ENCODE assay signal across 24 cellular contexts in genomic region chr20:39312107-39312506, GRCh38.
DNase-seq lines count a peak whose midpoint lies in the region; ATAC-seq and TF ChIP-seq lines count a peak whose summit lies in the region.
"Had no signal": no experiment of that assay in that cellular context is flagged by ENCODE, and none has a peak within 500 bp of the region (broad histone marks: within the 10 kb centered on the region; RNA-seq: fewer than 3 reads in every experiment).

No MANE protein-coding gene starts in this region.

- H3K9me3 ChIP-seq in SK-N-SH, result no peaks in the 10 kb centered on the region
- H3K9me3 ChIP-seq: BE2C had no signal

- no peak for TF ChIP-seq EP300 in SK-N-SH (IDR thresholded peaks at IDR 0.05; ENCODE audit: borderline replicate concordance in 1 of 2, low read depth in 1 of 2, low read length in 1 of 2)

- DNase-seq in SK-N-SH, result no peak
- DNase-seq in inferior parietal cortex (ENCODE audit: extremely low spot score), result peak; percentile 38
- DNase-seq in posterior cingulate gyrus, result peak in 6 of 10 donors; percentile 14 to 90 (median 25)
- no peak for DNase-seq in NCI-H82 treated with DMSO at 0.1 percent for 48 hours (lab: John Stamatoyannopoulos, UW; ENCODE audit: unreplicated experiment)
- no peak for DNase-seq in CD1c-positive myeloid dendritic cell (ENCODE audit: extremely low spot score)
- no peak for DNase-seq in NCI-H1092 (lab: John Stamatoyannopoulos, UW)
- DNase-seq: BE2C; DMS153; DND-41; HCEC 1CT; Karpas-422; NCI-H1092 treated with DMSO at 0.1 percent for 48 hours; NCI-H1436; NCI-H187; NCI-H2171 treated with DMSO at 0.1 percent for 48 hours; NCI-H524; NCI-H774; NK-92 treated with Interleukin-12 subunit alpha and Interleukin-12 subunit beta, amount 100 ng/mL, for 24 hours; PC-3; SJCRH30 had no signal

- no peak for TF ChIP-seq RAD21 in SK-N-SH (IDR thresholded peaks at IDR 0.05; ENCODE audit: low read length)

- H3K4me1 ChIP-seq in SK-N-SH (ENCODE audit: control insufficient read depth in 1 of 2, insufficient read depth in 2 of 2, low read depth in 1 of 2, low read length in 1 of 2), result no peaks in the 10 kb centered on the region; a peak in 1 of 4 replicates
- H3K4me1 ChIP-seq: BE2C, SJCRH30 had no signal

- no peak overlapping the region for H3K9ac ChIP-seq in SK-N-SH

- H3K9me2 ChIP-seq in SK-N-SH, result no peaks in the 10 kb centered on the region

- H3K4me2 ChIP-seq in SK-N-SH, result no peak overlapping the region

- WGBS in SK-N-SH (ENCODE audit: low lambda C conversion rate), result 0% methylated on average over 1 of the region's 1 CpG

- POLR2A ChIA-PET in SK-N-SH (lab: Yijun Ruan, JAX), result no interaction called here

- H3K79me2 ChIP-seq in SK-N-SH (ENCODE audit: insufficient read depth), result no peaks in the 10 kb centered on the region

- H3K27ac ChIP-seq in SK-N-SH (ENCODE audit: low read depth in 2 of 2, low read length in 1 of 2), result no peak overlapping the region
- H3K27ac ChIP-seq: 22Rv1, SJCRH30 had no signal

- no peaks in the 10 kb centered on the region for H4K20me1 ChIP-seq in SK-N-SH (ENCODE audit: insufficient read depth)

- H3K27me3 ChIP-seq in SK-N-SH (ENCODE audit: insufficient read depth), result no peaks in the 10 kb centered on the region

- CTCF ChIA-PET in SK-N-SH (lab: Yijun Ruan, JAX), result interaction anchor here (0.7 kb wide), 1 partner anchor 73 kb away, joined by 3 read pairs; no protein-coding TSS in a partner anchor

- TF ChIP-seq CTCF in SK-N-SH (IDR thresholded peaks at IDR 0.05), result no peak

- ATAC-seq in SK-N-SH treated with all-trans-retinoic acid at 6 μM for 48 hours, result no peak
- ATAC-seq in HG03521 (IDR thresholded peaks at IDR 0.05; ENCODE audit: unreplicated experiment), result no peak
- ATAC-seq: PC-3, Right ventricle myocardium inferior had no signal

- H3F3A ChIP-seq in SK-N-SH (replicated peaks; ENCODE audit: insufficient read depth), result no peaks in the 10 kb centered on the region

- H3K36me3 ChIP-seq in SK-N-SH (replicated peaks in 1 of 2; ENCODE audit: control insufficient read depth in 1 of 2, insufficient read depth in 2 of 2, low read length in 1 of 2), result no peaks in the 10 kb centered on the region
- H3K36me3 ChIP-seq: BE2C, SJCRH30 had no signal

- intact Hi-C loops in posterior cingulate gyrus (cut with DNase I), result no loop called here

- H3K4me3 ChIP-seq in SK-N-SH (ENCODE audit: low read depth in 2 of 2, low read length in 1 of 2), result no peak overlapping the region
- H3K4me3 ChIP-seq: SJCRH30 had no signal

- H2AFZ ChIP-seq in SK-N-SH (ENCODE audit: low read depth), result no peak overlapping the region

TF ChIP-seq in SK-N-SH, 30 proteins besides CTCF, POLR2A, EP300 and RAD21:
- TF ChIP-seq REST (IDR thresholded peaks at IDR 0.05; ENCODE audit: low read depth, low read length) (no peak), GABPA (IDR thresholded peaks at IDR 0.05; ENCODE audit: low read depth) (no peak), SMC3 (IDR thresholded peaks at IDR 0.05; ENCODE audit: low read depth, low read length) (no peak), GATA2 (CRISPR knock-in tag; IDR thresholded peaks at IDR 0.05) (0 out of 2 replicates have a peak, but pooled peaks have one; percentile 11), TEAD4 (IDR thresholded peaks at IDR 0.05; ENCODE audit: borderline replicate concordance, insufficient read depth) (no peak)
- TF ChIP-seq, protein P1, sequence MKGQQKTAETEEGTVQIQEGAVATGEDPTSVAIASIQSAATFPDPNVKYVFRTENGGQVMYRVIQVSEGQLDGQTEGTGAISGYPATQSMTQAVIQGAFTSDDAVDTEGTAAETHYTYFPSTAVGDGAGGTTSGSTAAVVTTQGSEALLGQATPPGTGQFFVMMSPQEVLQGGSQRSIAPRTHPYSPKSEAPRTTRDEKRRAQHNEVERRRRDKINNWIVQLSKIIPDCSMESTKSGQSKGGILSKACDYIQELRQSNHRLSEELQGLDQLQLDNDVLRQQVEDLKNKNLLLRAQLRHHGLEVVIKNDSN (IDR thresholded peaks at IDR 0.05; ENCODE audit: borderline replicate concordance, low read depth), result no peak

TF ChIP-seq in SK-N-SH treated with all-trans-retinoic acid at 6 μM for 48 hours, 23 proteins besides CTCF, POLR2A, EP300 and RAD21:
- no peak for TF ChIP-seq ESRRG (CRISPR knock-in tag; IDR thresholded peaks at IDR 0.05)
- no peak for TF ChIP-seq SNAI2 (CRISPR knock-in tag; IDR thresholded peaks at IDR 0.05)
- no peak for TF ChIP-seq ZFP30 (CRISPR knock-in tag; IDR thresholded peaks at IDR 0.05)
- no peak for TF ChIP-seq ZNF8 (CRISPR knock-in tag; IDR thresholded peaks at IDR 0.05)
- no peak for TF ChIP-seq GLIS3 (CRISPR knock-in tag; IDR thresholded peaks at IDR 0.05)
- no peak for TF ChIP-seq TOX (CRISPR knock-in tag; IDR thresholded peaks at IDR 0.05; ENCODE audit: borderline replicate concordance)
- TF ChIP-seq ZFP3 (CRISPR knock-in tag; IDR thresholded peaks at IDR 0.05), result no peak
- no peak for TF ChIP-seq TSHZ2 (CRISPR knock-in tag; IDR thresholded peaks at IDR 0.05)
- no peak for TF ChIP-seq ARNTL (CRISPR knock-in tag; IDR thresholded peaks at IDR 0.05; ENCODE audit: borderline replicate concordance, low read depth)
- TF ChIP-seq, protein P2, sequence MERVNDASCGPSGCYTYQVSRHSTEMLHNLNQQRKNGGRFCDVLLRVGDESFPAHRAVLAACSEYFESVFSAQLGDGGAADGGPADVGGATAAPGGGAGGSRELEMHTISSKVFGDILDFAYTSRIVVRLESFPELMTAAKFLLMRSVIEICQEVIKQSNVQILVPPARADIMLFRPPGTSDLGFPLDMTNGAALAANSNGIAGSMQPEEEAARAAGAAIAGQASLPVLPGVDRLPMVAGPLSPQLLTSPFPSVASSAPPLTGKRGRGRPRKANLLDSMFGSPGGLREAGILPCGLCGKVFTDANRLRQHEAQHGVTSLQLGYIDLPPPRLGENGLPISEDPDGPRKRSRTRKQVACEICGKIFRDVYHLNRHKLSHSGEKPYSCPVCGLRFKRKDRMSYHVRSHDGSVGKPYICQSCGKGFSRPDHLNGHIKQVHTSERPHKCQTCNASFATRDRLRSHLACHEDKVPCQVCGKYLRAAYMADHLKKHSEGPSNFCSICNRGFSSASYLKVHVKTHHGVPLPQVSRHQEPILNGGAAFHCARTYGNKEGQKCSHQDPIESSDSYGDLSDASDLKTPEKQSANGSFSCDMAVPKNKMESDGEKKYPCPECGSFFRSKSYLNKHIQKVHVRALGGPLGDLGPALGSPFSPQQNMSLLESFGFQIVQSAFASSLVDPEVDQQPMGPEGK (CRISPR knock-in tag; IDR thresholded peaks at IDR 0.05; ENCODE audit: borderline replicate concordance), result no peak
- no peak for TF ChIP-seq ZNF70 (CRISPR knock-in tag; IDR thresholded peaks at IDR 0.05)
- TF ChIP-seq, protein P3, sequence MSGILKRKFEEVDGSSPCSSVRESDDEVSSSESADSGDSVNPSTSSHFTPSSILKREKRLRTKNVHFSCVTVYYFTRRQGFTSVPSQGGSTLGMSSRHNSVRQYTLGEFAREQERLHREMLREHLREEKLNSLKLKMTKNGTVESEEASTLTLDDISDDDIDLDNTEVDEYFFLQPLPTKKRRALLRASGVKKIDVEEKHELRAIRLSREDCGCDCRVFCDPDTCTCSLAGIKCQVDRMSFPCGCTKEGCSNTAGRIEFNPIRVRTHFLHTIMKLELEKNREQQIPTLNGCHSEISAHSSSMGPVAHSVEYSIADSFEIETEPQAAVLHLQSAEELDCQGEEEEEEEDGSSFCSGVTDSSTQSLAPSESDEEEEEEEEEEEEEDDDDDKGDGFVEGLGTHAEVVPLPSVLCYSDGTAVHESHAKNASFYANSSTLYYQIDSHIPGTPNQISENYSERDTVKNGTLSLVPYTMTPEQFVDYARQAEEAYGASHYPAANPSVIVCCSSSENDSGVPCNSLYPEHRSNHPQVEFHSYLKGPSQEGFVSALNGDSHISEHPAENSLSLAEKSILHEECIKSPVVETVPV (CRISPR knock-in tag; IDR thresholded peaks at IDR 0.05), result no peak

Comparison
In these comparisons a context has a peak if more than half of its experiments do, and no peak if none do; other contexts are left out.
1. DNase-seq: peak in inferior parietal cortex (single experiment) and posterior cingulate gyrus (6 of 10); none in SK-N-SH (single experiment), NCI-H82 treated with DMSO at 0.1 percent for 48 hours (single experiment), CD1c-positive myeloid dendritic cell (single experiment) and NCI-H1092 (single experiment).